23 cellular contexts compared by ENCODE assay signal in genomic region chr4:146334862-146335449, GRCh38.
DNase-seq lines count a peak whose midpoint lies in the region; ATAC-seq, FAIRE-seq and TF ChIP-seq lines count a peak whose summit lies in the region.
"Had no signal": no experiment of that assay in that cellular context is flagged by ENCODE, and none has a peak within 500 bp of the region (broad histone marks: within the 10 kb centered on the region; RNA-seq: fewer than 3 reads in every experiment).

No MANE protein-coding gene starts in this region.

- 28% methylated on average over 4 of the region's 4 CpGs for WGBS in K562 (ENCODE audit: insufficient coverage, low coverage, missing lambda C conversion rate)

- FAIRE-seq in HTR-8/SVneo (lab: Jason Lieb, UNC) (peak; percentile 63), K562 (lab: Jason Lieb, UNC) (peak; percentile 69)
- FAIRE-seq: colon had no signal

- no peaks in the 10 kb centered on the region for H3K9me3 ChIP-seq in K562 (replicated peaks; ENCODE audit: control insufficient read depth, insufficient read depth, low read depth, low read length)
- H3K9me3 ChIP-seq in ascending aorta: no peaks in the 10 kb centered on the region
- H3K9me3 ChIP-seq: esophagus squamous epithelium, SJCRH30, testis had no signal

- H2AFZ ChIP-seq in K562 (ENCODE audit: low read depth, low read length): no peak overlapping the region

- TF ChIP-seq RAD21 in K562 (CRISPR knock-in tag; conservative IDR thresholded peaks at IDR 0.05 in 1 of 2, IDR thresholded peaks at IDR 0.05 in 1 of 2): no peak

- POLR2A ChIA-PET in K562 (lab: Yijun Ruan, JAX): no interaction called here

- H3K27ac ChIP-seq in 22Rv1: peak overlapping the region; percentile 87
- H3K27ac ChIP-seq in K562 (ENCODE audit: extremely low read depth, low read depth, low read length): no peak overlapping the region
- H3K27ac ChIP-seq in ascending aorta: no peak overlapping the region
- H3K27ac ChIP-seq: esophagus squamous epithelium, SJCRH30, testis had no signal

- no TSS peak for BruUV-seq in K562 (replicated peaks; lab: Mats Ljungman, UMichigan)

- TF ChIP-seq CTCF in 22Rv1 (IDR thresholded peaks at IDR 0.05) (no peak), K562 (IDR thresholded peaks at IDR 0.05 in 2 of 3, conservative IDR thresholded peaks at IDR 0.05 in 1 of 3; ENCODE audit: insufficient read depth in 2 of 3, low read depth in 1 of 3, low read length in 3 of 3) (no peak), ascending aorta (IDR thresholded peaks at IDR 0.05) (no peak)

- no peak for TF ChIP-seq EP300 in K562 (IDR thresholded peaks at IDR 0.05; ENCODE audit: low read length)

- H3K27me3 ChIP-seq in K562 (ENCODE audit: control insufficient read depth in 2 of 2, insufficient read depth in 2 of 2, low read length in 2 of 2): no peaks in the 10 kb centered on the region
- H3K27me3 ChIP-seq in ascending aorta: no peaks in the 10 kb centered on the region
- H3K27me3 ChIP-seq: esophagus squamous epithelium, SJCRH30, testis had no signal

- intact Hi-C loops in K562 (cut with micrococcal nuclease): no loop called here
- intact Hi-C loops in ascending aorta (cut with DNase I): loop anchor here (5.0 kb wide), 1 partner anchor 187 kb away; the partner anchor contains the start of gene SLC10A7

- no peaks in the 10 kb centered on the region for H4K20me1 ChIP-seq in K562 (replicated peaks; ENCODE audit: control insufficient read depth, insufficient read depth, low read length)

- CTCF ChIA-PET in K562 (lab: Yijun Ruan, JAX; ENCODE audit: low intra/inter-chr PET ratio): no interaction called here

- no peak for TF ChIP-seq POLR2A in K562 (conservative IDR thresholded peaks at IDR 0.05)

- no peak overlapping the region for H3K9ac ChIP-seq in K562 (ENCODE audit: insufficient read depth in 1 of 2, low read depth in 2 of 2, low read length in 2 of 2)

- in situ Hi-C loops in K562 (cut with MboI): loop anchor here (10.0 kb wide), 1 partner anchor 580 kb away; no protein-coding TSS in a partner anchor

- ATAC-seq in K562: no peak
- ATAC-seq: activated naive CD8-positive, alpha-beta T cell treated with anti-CD3 and anti-CD28 coated beads, Interleukin-2, amount 50 U/mL, for 24 hours; natural killer cell had no signal

- H3K36me3 ChIP-seq in K562 (ENCODE audit: control insufficient read depth, insufficient read depth, low read length) (no peaks in the 10 kb centered on the region), ascending aorta (no peaks in the 10 kb centered on the region)
- H3K36me3 ChIP-seq: esophagus squamous epithelium, SJCRH30 had no signal

- H3K4me1 ChIP-seq in K562 (replicated peaks in 1 of 2; ENCODE audit: control insufficient read depth in 2 of 2, insufficient read depth in 2 of 2, low read length in 2 of 2): 0 out of 5 replicates have a peak, but pooled peaks cover 0 to 6% of the 10 kb centered on the region in 2 experiments
- H3K4me1 ChIP-seq in ascending aorta: peaks cover 0 to 2% of the 10 kb centered on the region in 2 donors
- H3K4me1 ChIP-seq: testis had no signal

- DNase-seq in AG20443 (ENCODE audit: low spot score): peak; percentile 25
- no peak for DNase-seq in HTR-8/SVneo (ENCODE audit: insufficient read length, low spot score)
- no peak for DNase-seq in K562 (ENCODE audit: extremely low read depth in 1 of 4, low spot score in 3 of 4)
- no peak for DNase-seq in NCI-H2107 (lab: John Stamatoyannopoulos, UW)
- DNase-seq in H4 (ENCODE audit: low spot score): no peak
- no peak for DNase-seq in ascending aorta (ENCODE audit: low spot score in 2 of 2)
- DNase-seq: activated CD4-positive, alpha-beta T cell treated with anti-CD3 and anti-CD28 coated beads for 4 hours; activated gamma-delta T cell treated with Interleukin-2 at 50 U/mL for 16 hours; activated naive CD8-positive, alpha-beta T cell treated with anti-CD3 and anti-CD28 coated beads, Interleukin-2, amount 50 U/mL, for 24 hours; activated T-cell treated with anti-CD3 and anti-CD28 coated beads, Interleukin-2, amount 50 U/mL, for 24 hours; CD4-positive, alpha-beta T cell; esophagus squamous epithelium; H7; islet precursor cell; natural killer cell; NCI-H1417 treated with DMSO at 0.1 percent for 48 hours; NCI-H524; SJCRH30; stimulated activated CD4-positive, alpha-beta T cell treated with anti-CD3 and anti-CD28 coated beads, Interleukin-4, amount 100 ng/mL, for 4 hours; stimulated activated naive CD4-positive, alpha-beta T cell; testis had no signal

- no peak overlapping the region for H3K4me2 ChIP-seq in K562 (ENCODE audit: insufficient read depth, low read length)

- no peaks in the 10 kb centered on the region for H3K9me1 ChIP-seq in K562 (ENCODE audit: control insufficient read depth, insufficient read depth, low read length)

- no peaks in the 10 kb centered on the region for H3K79me2 ChIP-seq in K562 (ENCODE audit: control insufficient read depth, insufficient read depth, low read length)

- H3K4me3 ChIP-seq in K562: no peak overlapping the region
- H3K4me3 ChIP-seq in ascending aorta: no peak overlapping the region
- H3K4me3 ChIP-seq: esophagus squamous epithelium, SJCRH30, testis had no signal

TF ChIP-seq in K562, 482 proteins besides CTCF, POLR2A, EP300 and RAD21:
- TF ChIP-seq NFIC (IDR thresholded peaks at IDR 0.05) (0 out of 2 replicates have a peak, but pooled peaks have one; percentile 12), ZNF764 (CRISPR knock-in tag; IDR thresholded peaks at IDR 0.05; ENCODE audit: low read depth) (no peak)
TF ChIP-seq in K562: peak in this region for 1.
